Comparison of ENCODE assay signal across 1 cellular context in the genomic region with DNA sequence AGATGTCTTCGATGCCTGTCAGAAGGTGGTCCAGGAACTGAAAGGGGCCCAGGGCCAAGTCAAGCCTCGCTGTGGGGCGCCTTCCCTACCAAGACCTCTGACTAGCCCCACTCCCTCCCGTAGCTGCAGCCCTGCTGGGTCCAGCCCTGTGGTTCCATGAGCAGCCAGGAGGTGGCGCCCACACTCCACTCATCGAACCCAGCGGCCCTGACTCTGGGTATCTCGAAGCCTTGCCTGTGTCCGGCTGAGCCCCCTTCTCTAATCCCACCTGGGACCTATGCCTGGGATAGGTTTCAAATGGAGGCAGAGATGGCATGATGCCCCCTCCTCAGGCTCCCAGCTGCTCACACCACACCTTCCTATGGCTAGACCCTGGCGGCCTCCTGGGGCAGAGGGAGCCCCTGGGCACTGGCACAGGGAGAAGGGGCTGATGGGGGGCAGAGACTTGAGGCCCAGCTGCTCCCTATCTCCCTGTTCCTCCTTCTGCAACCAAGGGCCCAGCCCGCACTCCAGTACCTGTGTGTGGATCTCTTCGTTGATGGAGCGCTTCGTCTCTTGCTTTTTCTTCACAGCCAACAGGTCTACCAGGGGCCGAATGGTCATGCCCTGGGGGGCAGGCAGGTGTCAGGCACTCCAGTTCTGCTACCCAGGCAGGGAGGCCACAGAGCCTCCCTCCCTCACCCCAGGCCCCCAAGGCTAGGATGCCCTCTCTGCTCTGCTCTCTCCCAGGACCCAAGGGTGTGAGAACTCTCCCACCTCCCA.
A peak's percentile ranks its signal among the peaks of the same experiment; 100 is the strongest.
TF ChIP-seq lines count a peak whose summit lies in the region.

No MANE protein-coding gene starts in this region.

TF ChIP-seq in K562, 482 proteins besides CTCF, POLR2A, EP300 and RAD21 (continued from another document):
- TF ChIP-seq, protein P1, sequence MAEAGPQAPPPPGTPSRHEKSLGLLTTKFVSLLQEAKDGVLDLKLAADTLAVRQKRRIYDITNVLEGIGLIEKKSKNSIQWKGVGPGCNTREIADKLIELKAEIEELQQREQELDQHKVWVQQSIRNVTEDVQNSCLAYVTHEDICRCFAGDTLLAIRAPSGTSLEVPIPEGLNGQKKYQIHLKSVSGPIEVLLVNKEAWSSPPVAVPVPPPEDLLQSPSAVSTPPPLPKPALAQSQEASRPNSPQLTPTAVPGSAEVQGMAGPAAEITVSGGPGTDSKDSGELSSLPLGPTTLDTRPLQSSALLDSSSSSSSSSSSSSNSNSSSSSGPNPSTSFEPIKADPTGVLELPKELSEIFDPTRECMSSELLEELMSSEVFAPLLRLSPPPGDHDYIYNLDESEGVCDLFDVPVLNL (CRISPR knock-in tag; IDR thresholded peaks at IDR 0.05; ENCODE audit: low read depth), result 0 out of 2 replicates have a peak, but pooled peaks have one; percentile 18
- TF ChIP-seq, protein P2, sequence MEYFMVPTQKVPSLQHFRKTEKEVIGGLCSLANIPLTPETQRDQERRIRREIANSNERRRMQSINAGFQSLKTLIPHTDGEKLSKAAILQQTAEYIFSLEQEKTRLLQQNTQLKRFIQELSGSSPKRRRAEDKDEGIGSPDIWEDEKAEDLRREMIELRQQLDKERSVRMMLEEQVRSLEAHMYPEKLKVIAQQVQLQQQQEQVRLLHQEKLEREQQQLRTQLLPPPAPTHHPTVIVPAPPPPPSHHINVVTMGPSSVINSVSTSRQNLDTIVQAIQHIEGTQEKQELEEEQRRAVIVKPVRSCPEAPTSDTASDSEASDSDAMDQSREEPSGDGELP (CRISPR knock-in tag; IDR thresholded peaks at IDR 0.05; ENCODE audit: borderline replicate concordance), result peak; percentile 58; the same call in 1 of the 2 replicates
